ENCODE assay signal across 25 cellular contexts in genomic region chr6:115997990-115998585, GRCh38.
"Had no signal": no experiment of that assay in that cellular context is flagged by ENCODE, and none has a peak within 500 bp of the region (broad histone marks: within the 10 kb centered on the region; RNA-seq: fewer than 3 reads in every experiment).

No MANE protein-coding gene starts in this region.

- FAIRE-seq: keratinocyte had no signal

- H3K27me3 ChIP-seq: left lung, neural progenitor cell, neutrophil, ovary, right atrium auricular region, spleen, tibial nerve, upper lobe of left lung, vagina had no signal

- H2AFZ ChIP-seq: neural progenitor cell had no signal

- H3K4me2 ChIP-seq: neural progenitor cell had no signal

- H3K4me3 ChIP-seq: left lung, lung, neural progenitor cell, ovary, right atrium auricular region, skin epidermis, spleen, tibial nerve, upper lobe of left lung, vagina had no signal

- DNase-seq: hippocampal formation; kidney glomerular epithelial cell; left cardiac atrium; left lung; mesendoderm; naive B cell; natural killer cell; nephron progenitor cell; occipital lobe; ovary; spleen; stimulated activated CD4-positive, alpha-beta T cell treated with anti-CD3 and anti-CD28 coated beads, Interleukin-4, amount 100 ng/mL, for 24 hours; stimulated activated naive CD4-positive, alpha-beta T cell treated with Interleukin-2 at 50 U/mL for 16 hours; stimulated activated naive CD8-positive, alpha-beta T cell treated with anti-CD3 and anti-CD28 coated beads, Interleukin-15, amount 100 ng/mL, for 72 hours; substantia nigra; upper lobe of left lung had no signal

- ATAC-seq: left cardiac atrium; left lung; natural killer cell; sciatic nerve; stimulated activated naive CD8-positive, alpha-beta T cell treated with anti-CD3 and anti-CD28 coated beads, Interleukin-15, amount 100 ng/mL, for 72 hours had no signal

- H3K36me3 ChIP-seq: left lung, neural progenitor cell, neutrophil, ovary, right atrium auricular region, spleen, tibial nerve, vagina had no signal

- H3K4me1 ChIP-seq: left lung, right atrium auricular region, spleen, tibial nerve, upper lobe of left lung, vagina had no signal

- H3K9me3 ChIP-seq: left lung, neutrophil, ovary, right atrium auricular region, spleen, tibial nerve, upper lobe of left lung, vagina had no signal

- H3K27ac ChIP-seq: left lung, neural progenitor cell, neutrophil, ovary, right atrium auricular region, skin epidermis, spleen, tibial nerve, upper lobe of left lung, vagina had no signal

- H3K9ac ChIP-seq: neural progenitor cell had no signal
